ENCODE assay signal across 12 cellular contexts in the genomic region with DNA sequence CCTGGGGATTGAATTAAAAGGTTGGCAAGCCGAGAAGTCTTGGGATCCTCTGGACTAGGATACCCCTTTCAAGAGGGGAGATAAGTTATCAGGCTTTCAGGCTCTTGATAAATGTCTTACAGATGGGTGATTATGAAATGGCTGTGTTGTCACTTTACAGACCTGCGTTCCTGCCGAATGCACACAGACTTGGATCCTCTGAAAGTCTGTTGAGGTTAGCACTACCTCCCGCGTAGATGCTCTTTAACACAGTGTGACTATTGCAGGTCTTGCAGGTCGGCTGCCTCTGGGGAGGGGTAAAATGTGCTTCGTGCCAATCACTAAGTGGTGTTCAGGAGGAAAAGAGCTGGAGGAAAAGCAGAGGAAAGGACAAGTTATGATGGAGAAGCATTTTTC.
DNase-seq lines count a peak whose midpoint lies in the region; ATAC-seq and TF ChIP-seq lines count a peak whose summit lies in the region.
"Had no signal": no experiment of that assay in that cellular context is flagged by ENCODE, and none has a peak within 500 bp of the region (broad histone marks: within the 10 kb centered on the region; RNA-seq: fewer than 3 reads in every experiment).

No MANE protein-coding gene starts in this region.

- H3K9me3 Mint-ChIP-seq in nephron: peaks cover 2% of the 10 kb centered on the region
- H3K9me3 Mint-ChIP-seq in progenitor cell of endocrine pancreas (ENCODE audit: low read depth): no peaks in the 10 kb centered on the region
- H3K9me3 Mint-ChIP-seq: memory B cell had no signal

- TF ChIP-seq CTCF in fibroblast of the aortic adventitia (IDR thresholded peaks at IDR 0.05; ENCODE audit: insufficient read depth, low read length) (no peak), nephron (IDR thresholded peaks at IDR 0.05; ENCODE audit: unreplicated experiment in 3 of 3) (no peak), vagina (IDR thresholded peaks at IDR 0.05) (no peak), progenitor cell of endocrine pancreas (IDR thresholded peaks at IDR 0.05; ENCODE audit: unreplicated experiment) (no peak)

- peak overlapping the region; percentile 22 for H3K27ac ChIP-seq in vagina
- H3K27ac ChIP-seq: Peyer's patch had no signal

- no peaks in the 10 kb centered on the region for H3K27me3 ChIP-seq in vagina
- H3K27me3 ChIP-seq: esophagus squamous epithelium, Peyer's patch had no signal

- no peak for TF ChIP-seq POLR2A in vagina (IDR thresholded peaks at IDR 0.05)

- ATAC-seq in SK-N-SH treated with all-trans-retinoic acid at 6 μM for 48 hours: peak; percentile 7

- H3K27ac Mint-ChIP-seq in nephron (peak overlapping the region in 2 of 3 experiments; percentile 35 to 69), progenitor cell of endocrine pancreas (no peak overlapping the region)
- H3K27ac Mint-ChIP-seq: memory B cell had no signal

- H3K27me3 Mint-ChIP-seq in nephron (ENCODE audit: low read depth) (no peaks in the 10 kb centered on the region), progenitor cell of endocrine pancreas (peaks cover 16% of the 10 kb centered on the region)

- peaks cover 28% of the 10 kb centered on the region for H3K4me1 Mint-ChIP-seq in nephron
- H3K4me1 Mint-ChIP-seq in progenitor cell of endocrine pancreas (ENCODE audit: low read depth): peaks cover 11% of the 10 kb centered on the region
- H3K4me1 Mint-ChIP-seq: memory B cell had no signal

- no peaks in the 10 kb centered on the region for H3K9me3 ChIP-seq in vagina
- H3K9me3 ChIP-seq: esophagus squamous epithelium, Peyer's patch had no signal

- DNase-seq in fibroblast of the aortic adventitia (ENCODE audit: low read depth) (peak; percentile 97), vagina (ENCODE audit: extremely low spot score in 2 of 2) (no peak), progenitor cell of endocrine pancreas (ENCODE audit: low spot score, unreplicated experiment) (no peak), NCI-H2029 treated with DMSO at 0.1 percent for 48 hours (lab: John Stamatoyannopoulos, UW) (no peak), NCI-H1105 treated with DMSO at 0.1 percent for 48 hours (lab: John Stamatoyannopoulos, UW) (no peak)
- DNase-seq: activated CD8-positive, alpha-beta memory T cell treated with anti-CD3 and anti-CD28 coated beads, Interleukin-2, amount 50 U/mL, for 4 hours; amniotic stem cell; esophagus squamous epithelium; Peyer's patch had no signal

- H3K4me3 ChIP-seq in fibroblast of the aortic adventitia (ENCODE audit: low read depth, low read length): no peak overlapping the region
- H3K4me3 ChIP-seq in vagina: no peak overlapping the region
- H3K4me3 ChIP-seq: esophagus squamous epithelium, Peyer's patch had no signal

- intact Hi-C loops in vagina (cut with DNase I): no loop called here

- H3K36me3 Mint-ChIP-seq in nephron (ENCODE audit: low read depth) (no peaks in the 10 kb centered on the region), progenitor cell of endocrine pancreas (ENCODE audit: insufficient read depth) (no peaks in the 10 kb centered on the region)

- no peaks in the 10 kb centered on the region for H3K36me3 ChIP-seq in vagina
- H3K36me3 ChIP-seq: esophagus squamous epithelium, Peyer's patch had no signal

- H3K4me3 Mint-ChIP-seq in nephron (peak overlapping the region in 1 of 3 experiments; percentile 24), progenitor cell of endocrine pancreas (ENCODE audit: low read depth) (no peak overlapping the region)
- H3K4me3 Mint-ChIP-seq: memory B cell had no signal

- peaks cover 23% of the 10 kb centered on the region for H3K4me1 ChIP-seq in vagina

TF ChIP-seq in SK-N-SH treated with all-trans-retinoic acid at 6 μM for 48 hours, 23 proteins besides CTCF, POLR2A, EP300 and RAD21:
- TF ChIP-seq CREB5 (CRISPR knock-in tag; IDR thresholded peaks at IDR 0.05; ENCODE audit: low read depth) (0 out of 2 replicates have a peak, but pooled peaks have one; percentile 55), RARB (CRISPR knock-in tag; IDR thresholded peaks at IDR 0.05) (no peak), ZNF8 (CRISPR knock-in tag; IDR thresholded peaks at IDR 0.05) (no peak), ESRRG (CRISPR knock-in tag; IDR thresholded peaks at IDR 0.05) (no peak), GLIS3 (CRISPR knock-in tag; IDR thresholded peaks at IDR 0.05) (no peak), TCF4 (CRISPR knock-in tag; IDR thresholded peaks at IDR 0.05; ENCODE audit: borderline replicate concordance) (peak; percentile 32; the same call in 1 of the 2 replicates), PPARA (CRISPR knock-in tag; IDR thresholded peaks at IDR 0.05; ENCODE audit: borderline replicate concordance) (no peak), ISL1 (CRISPR knock-in tag; IDR thresholded peaks at IDR 0.05) (peak; percentile 85)
